Comparison of ENCODE assay signal across 1 cellular context in genomic region chr16:47887496-47887895, GRCh38.
TF ChIP-seq lines count a peak whose summit lies in the region.

No MANE protein-coding gene starts in this region.

TF ChIP-seq in GM23338, 12 proteins besides CTCF, POLR2A, EP300 and RAD21 (continued from another document):
- TF ChIP-seq, protein P1, sequence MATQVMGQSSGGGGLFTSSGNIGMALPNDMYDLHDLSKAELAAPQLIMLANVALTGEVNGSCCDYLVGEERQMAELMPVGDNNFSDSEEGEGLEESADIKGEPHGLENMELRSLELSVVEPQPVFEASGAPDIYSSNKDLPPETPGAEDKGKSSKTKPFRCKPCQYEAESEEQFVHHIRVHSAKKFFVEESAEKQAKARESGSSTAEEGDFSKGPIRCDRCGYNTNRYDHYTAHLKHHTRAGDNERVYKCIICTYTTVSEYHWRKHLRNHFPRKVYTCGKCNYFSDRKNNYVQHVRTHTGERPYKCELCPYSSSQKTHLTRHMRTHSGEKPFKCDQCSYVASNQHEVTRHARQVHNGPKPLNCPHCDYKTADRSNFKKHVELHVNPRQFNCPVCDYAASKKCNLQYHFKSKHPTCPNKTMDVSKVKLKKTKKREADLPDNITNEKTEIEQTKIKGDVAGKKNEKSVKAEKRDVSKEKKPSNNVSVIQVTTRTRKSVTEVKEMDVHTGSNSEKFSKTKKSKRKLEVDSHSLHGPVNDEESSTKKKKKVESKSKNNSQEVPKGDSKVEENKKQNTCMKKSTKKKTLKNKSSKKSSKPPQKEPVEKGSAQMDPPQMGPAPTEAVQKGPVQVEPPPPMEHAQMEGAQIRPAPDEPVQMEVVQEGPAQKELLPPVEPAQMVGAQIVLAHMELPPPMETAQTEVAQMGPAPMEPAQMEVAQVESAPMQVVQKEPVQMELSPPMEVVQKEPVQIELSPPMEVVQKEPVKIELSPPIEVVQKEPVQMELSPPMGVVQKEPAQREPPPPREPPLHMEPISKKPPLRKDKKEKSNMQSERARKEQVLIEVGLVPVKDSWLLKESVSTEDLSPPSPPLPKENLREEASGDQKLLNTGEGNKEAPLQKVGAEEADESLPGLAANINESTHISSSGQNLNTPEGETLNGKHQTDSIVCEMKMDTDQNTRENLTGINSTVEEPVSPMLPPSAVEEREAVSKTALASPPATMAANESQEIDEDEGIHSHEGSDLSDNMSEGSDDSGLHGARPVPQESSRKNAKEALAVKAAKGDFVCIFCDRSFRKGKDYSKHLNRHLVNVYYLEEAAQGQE (IDR thresholded peaks at IDR 0.05; ENCODE audit: unreplicated experiment) = no peak
- TF ChIP-seq ZNF114 (CRISPR knock-in tag; IDR thresholded peaks at IDR 0.05) = no peak
